Comparison of ENCODE assay signal across 24 cellular contexts in genomic region chr14:36264107-36264506, GRCh38. TPM values are rescaled to one million over a fixed set of nuclear protein-coding genes. Genes with fewer than 3 reads are reported as not detected.
A peak's percentile ranks its signal among the peaks of the same experiment; 100 is the strongest.
DNase-seq lines count a peak whose midpoint lies in the region; ATAC-seq, FAIRE-seq and TF ChIP-seq lines count a peak whose summit lies in the region.
"Had no signal": no experiment of that assay in that cellular context is flagged by ENCODE, and none has a peak within 500 bp of the region (broad histone marks: within the 10 kb centered on the region; RNA-seq: fewer than 3 reads in every experiment).

No MANE protein-coding gene starts in this region.

- H3K4me2 ChIP-seq in K562 (ENCODE audit: insufficient read depth, low read length), result peak overlapping the region; percentile 45; the same call in 1 of the 2 replicates
- H3K4me2 ChIP-seq: BLaER1 had no signal

- no peak overlapping the region for H3K4me3 ChIP-seq in CD8-positive, alpha-beta memory T cell (ENCODE audit: low read length)
- no peak overlapping the region for H3K4me3 ChIP-seq in K562
- H3K4me3 ChIP-seq in thyroid gland (replicated peaks in 1 of 3), result no peak overlapping the region
- H3K4me3 ChIP-seq in effector memory CD4-positive, alpha-beta T cell (ENCODE audit: insufficient read depth, low read depth, low read length, poor library complexity, severe bottlenecking), result no peak overlapping the region
- H3K4me3 ChIP-seq: BLaER1 had no signal

- H3K4me1 ChIP-seq in CD8-positive, alpha-beta memory T cell (ENCODE audit: insufficient read depth, low read length), result no peaks in the 10 kb centered on the region
- H3K4me1 ChIP-seq in K562 (replicated peaks in 1 of 2; ENCODE audit: control insufficient read depth in 2 of 2, insufficient read depth in 2 of 2, low read length in 2 of 2) (peaks cover 0 to 14% of the 10 kb centered on the region in 2 experiments; a peak in 2 of 5 replicates), thyroid gland (peaks cover 18 to 45% of the 10 kb centered on the region in 2 donors)
- no peaks in the 10 kb centered on the region for H3K4me1 ChIP-seq in effector memory CD4-positive, alpha-beta T cell (ENCODE audit: control insufficient read depth, insufficient read depth, low read length, poor library complexity, severe bottlenecking)
- H3K4me1 ChIP-seq: BE2C, BLaER1 had no signal

- intact Hi-C loops in K562 (cut with micrococcal nuclease) (no loop called here), thyroid gland (cut with DNase I) (no loop called here)

- POLR2A ChIA-PET in CD8-positive, alpha-beta memory T cell (lab: Charles Lee), result no interaction called here
- POLR2A ChIA-PET in K562 (lab: Yijun Ruan, JAX), result interaction anchor here (0.6 to 1.4 kb wide), 3 partner anchors 12 to 586 kb away, joined by 3 to 4 read pairs (median 3); no protein-coding TSS in a partner anchor

- FAIRE-seq in K562 (lab: Jason Lieb, UNC), result peak; percentile 42
- FAIRE-seq: G401.6, GM12891, GM19239 had no signal

- no peak for TF ChIP-seq CTCF in K562 (IDR thresholded peaks at IDR 0.05 in 2 of 3, conservative IDR thresholded peaks at IDR 0.05 in 1 of 3; ENCODE audit: insufficient read depth in 2 of 3, low read depth in 1 of 3, low read length in 3 of 3)
- TF ChIP-seq CTCF in thyroid gland (IDR thresholded peaks at IDR 0.05), result no peak

- no peak overlapping the region for H2AFZ ChIP-seq in K562 (ENCODE audit: low read depth, low read length)

- H3K36me3 ChIP-seq in CD8-positive, alpha-beta memory T cell (ENCODE audit: insufficient read depth, low read length), result no peaks in the 10 kb centered on the region
- H3K36me3 ChIP-seq in K562 (ENCODE audit: control insufficient read depth, insufficient read depth, low read length) (no peaks in the 10 kb centered on the region), thyroid gland (no peaks in the 10 kb centered on the region)
- no peaks in the 10 kb centered on the region for H3K36me3 ChIP-seq in effector memory CD4-positive, alpha-beta T cell (ENCODE audit: control insufficient read depth, insufficient read depth, low read length)
- H3K36me3 ChIP-seq: BE2C, BLaER1 had no signal

- TF ChIP-seq RAD21 in K562 (CRISPR knock-in tag; conservative IDR thresholded peaks at IDR 0.05 in 1 of 2, IDR thresholded peaks at IDR 0.05 in 1 of 2), result no peak

- CTCF ChIA-PET in CD8-positive, alpha-beta memory T cell (lab: Charles Lee), result no interaction called here
- CTCF ChIA-PET in K562 (lab: Yijun Ruan, JAX; ENCODE audit: low intra/inter-chr PET ratio), result no interaction called here

- no peak overlapping the region for H3K4me3 Mint-ChIP-seq in CD8-positive, alpha-beta memory T cell
- H3K4me3 Mint-ChIP-seq: CD14-positive monocyte; CD4-positive, alpha-beta memory T cell; CD4-positive, CD25-positive, alpha-beta regulatory T cell had no signal

- no peaks in the 10 kb centered on the region for H3K9me3 Mint-ChIP-seq in CD8-positive, alpha-beta memory T cell

- ATAC-seq in K562, result peak; percentile 59

- no peaks in the 10 kb centered on the region for H3K9me1 ChIP-seq in K562 (ENCODE audit: control insufficient read depth, insufficient read depth, low read length)

- H3K9ac ChIP-seq in K562 (ENCODE audit: insufficient read depth in 1 of 2, low read depth in 2 of 2, low read length in 2 of 2), result no peak overlapping the region; a peak in 1 of 4 replicates
- H3K9ac ChIP-seq: BLaER1 had no signal

- H3K9me3 ChIP-seq in CD8-positive, alpha-beta memory T cell (ENCODE audit: low read length), result no peaks in the 10 kb centered on the region
- H3K9me3 ChIP-seq in K562 (replicated peaks; ENCODE audit: control insufficient read depth, insufficient read depth, low read depth, low read length) (peaks cover 1% of the 10 kb centered on the region; the same call in 1 of the 2 replicates), thyroid gland (no peaks in the 10 kb centered on the region)
- H3K9me3 ChIP-seq in effector memory CD4-positive, alpha-beta T cell (ENCODE audit: control insufficient read depth, low read length), result no peaks in the 10 kb centered on the region
- H3K9me3 ChIP-seq: BE2C, BLaER1 had no signal

- peak overlapping the region; percentile 43 for H3K27ac ChIP-seq in CD8-positive, alpha-beta memory T cell (ENCODE audit: low read depth, low read length)
- H3K27ac ChIP-seq in K562 (ENCODE audit: extremely low read depth, low read depth, low read length), result peak overlapping the region; percentile 36
- peak overlapping the region; percentile 67 to 78 (median 77) for H3K27ac ChIP-seq in thyroid gland
- no peak overlapping the region for H3K27ac ChIP-seq in effector memory CD4-positive, alpha-beta T cell (ENCODE audit: insufficient read depth, low read length, poor library complexity, severe bottlenecking)
- H3K27ac ChIP-seq: BLaER1 had no signal

- no peaks in the 10 kb centered on the region for H3K4me1 Mint-ChIP-seq in CD8-positive, alpha-beta memory T cell
- H3K4me1 Mint-ChIP-seq: CD14-positive monocyte; CD4-positive, alpha-beta memory T cell; CD4-positive, CD25-positive, alpha-beta regulatory T cell had no signal

- H4K20me1 ChIP-seq in K562 (replicated peaks; ENCODE audit: control insufficient read depth, insufficient read depth, low read length), result no peaks in the 10 kb centered on the region
- H4K20me1 ChIP-seq: BLaER1 had no signal

- in situ Hi-C loops in K562 (cut with MboI), result no loop called here

- TF ChIP-seq POLR2A in K562 (conservative IDR thresholded peaks at IDR 0.05) (no peak), thyroid gland (IDR thresholded peaks at IDR 0.05) (peak in 1 of 2 donors; percentile 61)

- H3K36me3 Mint-ChIP-seq in CD8-positive, alpha-beta memory T cell, result no peaks in the 10 kb centered on the region
- H3K36me3 Mint-ChIP-seq: CD14-positive monocyte; CD4-positive, alpha-beta memory T cell; CD4-positive, CD25-positive, alpha-beta regulatory T cell had no signal

- no peak overlapping the region for H3K27ac Mint-ChIP-seq in CD8-positive, alpha-beta memory T cell
- H3K27ac Mint-ChIP-seq: CD14-positive monocyte; CD4-positive, alpha-beta memory T cell; CD4-positive, CD25-positive, alpha-beta regulatory T cell had no signal

- DNase-seq in CD8-positive, alpha-beta memory T cell, result no peak
- DNase-seq in Daoy (ENCODE audit: low read depth), result peak; percentile 21
- peak in 2 of 4 experiments; percentile 8 to 37 for DNase-seq in K562 (ENCODE audit: extremely low read depth in 1 of 4, low spot score in 3 of 4)
- peak; percentile 44 to 50 for DNase-seq in thyroid gland
- DNase-seq in NCI-H1436 (lab: John Stamatoyannopoulos, UW), result no peak
- DNase-seq in COLO829 (ENCODE audit: low spot score), result no peak
- no peak for DNase-seq in effector memory CD4-positive, alpha-beta T cell
- DNase-seq: 8988T; ACHN; BE2C; C1 segment of cervical spinal cord; CD4-positive, alpha-beta memory T cell; CD4-positive, CD25-positive, alpha-beta regulatory T cell; COR-L47; DMS 273 treated with DMSO at 0.1 percent for 48 hours; DMS153; DMS79; DND-41; GF-D8 had no signal

- BruUV-seq in K562 (replicated peaks; lab: Mats Ljungman, UMichigan), result no TSS peak

- no peak for TF ChIP-seq EP300 in K562 (IDR thresholded peaks at IDR 0.05; ENCODE audit: low read length)

- H3K79me2 ChIP-seq in K562 (ENCODE audit: control insufficient read depth, insufficient read depth, low read length), result no peaks in the 10 kb centered on the region

- H3K27me3 ChIP-seq in CD8-positive, alpha-beta memory T cell (ENCODE audit: insufficient read depth, low read length, poor library complexity, severe bottlenecking), result no peaks in the 10 kb centered on the region
- no peaks in the 10 kb centered on the region for H3K27me3 ChIP-seq in K562 (ENCODE audit: control insufficient read depth in 2 of 2, insufficient read depth in 2 of 2, low read length in 2 of 2)
- no peaks in the 10 kb centered on the region for H3K27me3 ChIP-seq in thyroid gland
- H3K27me3 ChIP-seq in effector memory CD4-positive, alpha-beta T cell (replicated peaks; ENCODE audit: control insufficient read depth, insufficient read depth, low read length, poor library complexity, severe bottlenecking), result no peaks in the 10 kb centered on the region
- H3K27me3 ChIP-seq: BLaER1 had no signal

- peaks cover 3 to 32% of the 10 kb centered on the region in 2 donors for H3K27me3 Mint-ChIP-seq in CD8-positive, alpha-beta memory T cell

TF ChIP-seq in K562, 482 proteins besides CTCF, POLR2A, EP300 and RAD21 (continues in another document):
- no peak for TF ChIP-seq RCOR1 (IDR thresholded peaks at IDR 0.05; ENCODE audit: borderline replicate concordance in 1 of 2, low read depth in 2 of 2, low read length in 2 of 2)
- TF ChIP-seq TARDBP (IDR thresholded peaks at IDR 0.05), result no peak
- TF ChIP-seq PHTF2 (CRISPR knock-in tag; IDR thresholded peaks at IDR 0.05), result no peak
- no peak for TF ChIP-seq RBM34 (IDR thresholded peaks at IDR 0.05; ENCODE audit: borderline replicate concordance, insufficient read depth, low read length)

RNA-seq across cellular contexts. Expression of gene MBIP, which starts 56.3 kb away (rescaled TPM):
- total RNA-seq in CD8-positive, alpha-beta memory T cell, result 10 to 100 TPM; 27.4 to 29.6 TPM
- 14.6 TPM for polyA plus RNA-seq in CD8-positive, alpha-beta memory T cell
- total RNA-seq in Daoy (2014; rRNA removed; shearing (Covaris generic)), result 15.5 and 17.7 TPM in 2 replicates
- total RNA-seq in K562 (2011; cell fraction: chromatin; rRNA removed; ENCODE audit: low replicate concordance), result 10.0 and 50.9 TPM in 2 replicates
- total RNA-seq in K562 (2011; cell fraction: nucleolus; rRNA removed), result 3.8 and 10.1 TPM in 2 replicates
- total RNA-seq in K562 (2011; cell fraction: nucleoplasm; rRNA removed), result 20.8 and 50.6 TPM in 2 replicates
- total RNA-seq in K562 (2014; rRNA removed) (5.5 and 8.4 TPM in 2 replicates), K562 (2014; rRNA removed; fragmentation: Illumina TruSeq; extraction: Trizol) (13.8 and 16.1 TPM in 2 replicates), K562 (2015; rRNA removed; fragmentation: Illumina TruSeq; extraction: Trizol) (10.8 and 14.4 TPM in 2 replicates), K562 (2021) (12.8 and 14.4 TPM in 2 replicates), thyroid gland (100 to 1,000 TPM in 1 of 4 donors, 10 to 100 TPM in 3; 80.5 to 163 (median 87.3) TPM)
- polyA plus RNA-seq in K562 (2011; rRNA removed) (19.3 and 19.4 TPM in 2 replicates), K562 (2014; fragmentation: Illumina TruSeq; extraction: Trizol) (21.0 and 25.3 TPM in 2 replicates), K562 (2014; fragmentation: Nextera tagmentation; extraction: Ambion mirVana) (10 to 100 TPM; 29.3 to 31.1 TPM), K562 (2014; rRNA removed) (19.4 and 20.2 TPM in 2 replicates)
- polyA plus RNA-seq in K562 (2011; cell fraction: cytosol; rRNA removed), result 5.7 and 8.4 TPM in 2 replicates
- 14.2 and 23.8 TPM in 2 replicates for polyA plus RNA-seq in K562 (2011; cell fraction: nucleus; rRNA removed)
- polyA plus RNA-seq in K562 (2012), result 13.3 and 16.0 TPM in 2 replicates
- polyA minus RNA-seq in K562 (2011; rRNA and poly(A)+ RNA removed), result 18.3 and 26.3 TPM in 2 replicates
- 5.2 and 6.4 TPM in 2 replicates for polyA minus RNA-seq in K562 (2011; cell fraction: cytosol; rRNA and poly(A)+ RNA removed)
- 18.3 and 39.5 TPM in 2 replicates for polyA minus RNA-seq in K562 (2011; cell fraction: nucleus; rRNA and poly(A)+ RNA removed)

Comparison
In these comparisons a context has a peak if more than half of its experiments do, and no peak if none do; other contexts are left out.
1. DNase-seq: peak in Daoy (single experiment) and thyroid gland (2 of 2); none in CD8-positive, alpha-beta memory T cell (0 of 5), NCI-H1436 (single experiment), COLO829 (single experiment) and effector memory CD4-positive, alpha-beta T cell (0 of 3).